Comparison of ENCODE assay signal across 1 cellular context in genomic region chr17:61235001-61235820, GRCh38.
TF ChIP-seq lines count a peak whose summit lies in the region.

No MANE protein-coding gene starts in this region.

TF ChIP-seq in K562, 482 proteins besides CTCF, POLR2A, EP300 and RAD21 (continued from another document):
- TF ChIP-seq NR2C2 (CRISPR knock-in tag; IDR thresholded peaks at IDR 0.05) (no peak), NR2C2 (tag; IDR thresholded peaks at IDR 0.05) (peak; percentile 10; the same call in 1 of the 2 replicates), FIP1L1 (IDR thresholded peaks at IDR 0.05; ENCODE audit: low read depth, low read length, poor library complexity, severe bottlenecking) (no peak)
TF ChIP-seq in K562: peak in this region for 2.
